Comparison of ENCODE assay signal across 8 cellular contexts in genomic region chr1:244322791-244323521, GRCh38.
DNase-seq lines count a peak whose midpoint lies in the region; ATAC-seq and TF ChIP-seq lines count a peak whose summit lies in the region.

No MANE protein-coding gene starts in this region.

- POLR2A ChIA-PET in IMR-90 (lab: Charles Lee; ENCODE audit: unreplicated experiment): no interaction called here

- H3K36me3 ChIP-seq in IMR-90 (ENCODE audit: control insufficient read depth, insufficient read depth, low read length): no peaks in the 10 kb centered on the region

- no peaks in the 10 kb centered on the region for H3K27me3 Mint-ChIP-seq in CD14-positive monocyte (ENCODE audit: low read depth in 3 of 3)
- no peaks in the 10 kb centered on the region for H3K27me3 Mint-ChIP-seq in activated T-cell treated with anti-CD3 and anti-CD28 coated beads, Interleukin-2, amount 50 U/mL, for 72 hours (ENCODE audit: low read depth)

- no peak for TF ChIP-seq RAD21 in IMR-90 (IDR thresholded peaks at IDR 0.05; ENCODE audit: low read length)

- H2BK20ac ChIP-seq in IMR-90 (ENCODE audit: low read depth, low read length): peak overlapping the region; percentile 92

- peak overlapping the region; percentile 96 to 100 (median 98) for H3K27ac Mint-ChIP-seq in CD14-positive monocyte
- peak overlapping the region; percentile 99 for H3K27ac Mint-ChIP-seq in activated T-cell treated with anti-CD3 and anti-CD28 coated beads, Interleukin-2, amount 50 U/mL, for 72 hours

- peak overlapping the region; percentile 95 for H3K18ac ChIP-seq in IMR-90 (ENCODE audit: low read depth, low read length)

- peak overlapping the region; percentile 93 for H2BK120ac ChIP-seq in IMR-90 (ENCODE audit: low read depth, low read length)

- in situ Hi-C loops in IMR-90 (cut with MboI; ENCODE audit: low sequenced_read_pairs): no loop called here

- H2BK15ac ChIP-seq in IMR-90 (ENCODE audit: low read depth, low read length): peak overlapping the region; percentile 82; the same call in 2 of the 3 replicates

- peaks cover 69% of the 10 kb centered on the region for H3K4me1 Mint-ChIP-seq in CD14-positive monocyte
- peaks cover 42% of the 10 kb centered on the region for H3K4me1 Mint-ChIP-seq in activated T-cell treated with anti-CD3 and anti-CD28 coated beads, Interleukin-2, amount 50 U/mL, for 72 hours (ENCODE audit: low read depth)

- DNase-seq in CD14-positive monocyte (ENCODE audit: low spot score): peak; percentile 81
- peak; percentile 98 for DNase-seq in IMR-90
- peak; percentile 58 to 69 for DNase-seq in activated T-cell treated with anti-CD3 and anti-CD28 coated beads, Interleukin-2, amount 50 U/mL, for 72 hours
- DNase-seq in foreskin keratinocyte: peak; percentile 87 to 95
- DNase-seq in pons (ENCODE audit: low spot score): peak; percentile 25
- DNase-seq in NCI-H2171 treated with DMSO at 0.1 percent for 48 hours (lab: John Stamatoyannopoulos, UW): no peak
- DNase-seq in NCI-H774 (lab: John Stamatoyannopoulos, UW): no peak

- H2AK5ac ChIP-seq in IMR-90 (ENCODE audit: low read depth, low read length): peak overlapping the region; percentile 90

- peak overlapping the region; percentile 22; the same call in 1 of the 2 replicates for H3K9ac ChIP-seq in IMR-90 (ENCODE audit: low read depth, low read length)

- H3K4me1 ChIP-seq in IMR-90 (ENCODE audit: control insufficient read depth, insufficient read depth, low read length) (peaks cover 7% of the 10 kb centered on the region), foreskin keratinocyte (peaks cover 12% of the 10 kb centered on the region)

- no peaks in the 10 kb centered on the region for H4K20me1 ChIP-seq in IMR-90 (ENCODE audit: insufficient read depth, low read length)

- H3K27ac ChIP-seq in IMR-90 (ENCODE audit: insufficient read depth, low read length) (peak overlapping the region; percentile 96), foreskin keratinocyte (peak overlapping the region; percentile 65)

- peak overlapping the region; percentile 36 to 51 for H4K8ac ChIP-seq in IMR-90 (ENCODE audit: low read depth in 2 of 2, low read length in 2 of 2)

- peak overlapping the region; percentile 92 for H3K4ac ChIP-seq in IMR-90 (ENCODE audit: low read depth, low read length)

- dilution Hi-C loops in IMR-90 (cut with HindIII; ENCODE audit: low sequenced_read_pairs, unreplicated experiment): no loop called here

- H3K9me3 ChIP-seq in IMR-90 (ENCODE audit: control insufficient read depth, insufficient read depth, low read length): peaks cover 2% of the 10 kb centered on the region; the same call in 1 of the 2 replicates

- peak overlapping the region; percentile 75; the same call in 1 of the 2 replicates for H3K4me2 ChIP-seq in IMR-90 (ENCODE audit: low read depth, low read length)

- no CpG with 5 or more reads among the region's 6 CpGs for WGBS in IMR-90 (ENCODE audit: extremely low coverage in 2 of 2, insufficient read length in 1 of 2), 2 experiments

- peak overlapping the region; percentile 89 for H2BK5ac ChIP-seq in IMR-90 (ENCODE audit: low read depth, low read length, poor library complexity, severe bottlenecking)

- H3K9me1 ChIP-seq in IMR-90 (ENCODE audit: insufficient read depth, low read length): peaks cover 7% of the 10 kb centered on the region; the same call in 1 of the 2 replicates

- intact Hi-C loops in CD14-positive monocyte (cut with micrococcal nuclease) (no loop called here), IMR-90 (cut with micrococcal nuclease) (loop anchor here (2.0 kb wide), 1 partner anchor 122 kb away; no protein-coding TSS in a partner anchor)

- peak overlapping the region; percentile 20 to 83 for H3K4me3 Mint-ChIP-seq in CD14-positive monocyte
- H3K4me3 Mint-ChIP-seq in activated T-cell treated with anti-CD3 and anti-CD28 coated beads, Interleukin-2, amount 50 U/mL, for 72 hours: peak overlapping the region; percentile 10 to 92

- no peak for TF ChIP-seq POLR2A in IMR-90 (IDR thresholded peaks at IDR 0.05; ENCODE audit: low read depth, low read length)

- no peak overlapping the region for H2AFZ ChIP-seq in IMR-90 (replicated peaks; ENCODE audit: low read length, poor library complexity)

- H2AK9ac ChIP-seq in IMR-90 (replicated peaks; ENCODE audit: low read depth, low read length, poor library complexity): no peak overlapping the region

- peak overlapping the region; percentile 58 for H3K14ac ChIP-seq in IMR-90 (replicated peaks; ENCODE audit: low read depth, low read length)

- no TSS peak for BruUV-seq in IMR-90 (replicated peaks; lab: Mats Ljungman, UMichigan)

- H3K56ac ChIP-seq in IMR-90 (ENCODE audit: extremely low read depth, insufficient read depth, low read length): peak overlapping the region; percentile 70; the same call in 1 of the 2 replicates

- H4K91ac ChIP-seq in IMR-90 (ENCODE audit: insufficient read depth, low read depth, low read length): peak overlapping the region; percentile 73

- peak overlapping the region; percentile 54; the same call in 1 of the 2 replicates for H3K23ac ChIP-seq in IMR-90 (ENCODE audit: low read depth, low read length)

- peaks cover 9 to 22% of the 10 kb centered on the region in 2 donors for H3K36me3 Mint-ChIP-seq in CD14-positive monocyte
- H3K36me3 Mint-ChIP-seq in activated T-cell treated with anti-CD3 and anti-CD28 coated beads, Interleukin-2, amount 50 U/mL, for 72 hours (ENCODE audit: insufficient read depth in 2 of 2): peaks cover 0 to 2% of the 10 kb centered on the region in 2 donors

- TF ChIP-seq CTCF in CD14-positive monocyte (IDR thresholded peaks at IDR 0.05) (no peak), IMR-90 (conservative IDR thresholded peaks at IDR 0.05; ENCODE audit: low read depth, low read length) (no peak), foreskin keratinocyte (conservative IDR thresholded peaks at IDR 0.05) (no peak)

- no peaks in the 10 kb centered on the region for H3K27me3 ChIP-seq in IMR-90 (ENCODE audit: control insufficient read depth, insufficient read depth, low read length)
- H3K27me3 ChIP-seq in foreskin keratinocyte: no peaks in the 10 kb centered on the region

- H3K4me3 ChIP-seq in IMR-90 (ENCODE audit: insufficient read depth, low read depth, low read length): no peak overlapping the region

- CTCF ChIA-PET in IMR-90 (lab: Yijun Ruan, JAX): interaction anchor here (0.8 kb wide), 1 partner anchor 35 kb away, joined by 3 read pairs; no protein-coding TSS in a partner anchor

- H4K5ac ChIP-seq in IMR-90 (ENCODE audit: low read depth, low read length): peak overlapping the region; percentile 97

- H3K79me1 ChIP-seq in IMR-90 (ENCODE audit: low read depth in 1 of 2, low read length in 2 of 2): no peaks in the 10 kb centered on the region

- ATAC-seq in IMR-90 (ENCODE audit: low read depth) (peak; percentile 92), foreskin keratinocyte (peak; percentile 84), GM21515 (IDR thresholded peaks at IDR 0.05; ENCODE audit: unreplicated experiment) (no peak)
- peak; percentile 53 to 56 for ATAC-seq in activated T-cell treated with anti-CD3 and anti-CD28 coated beads, Interleukin-2, amount 50 U/mL, for 72 hours (replicated peaks in 1 of 2)

- H3K9me3 Mint-ChIP-seq in CD14-positive monocyte: peaks cover 0 to 2% (median 0%) of the 10 kb centered on the region in 7 donors
- H3K9me3 Mint-ChIP-seq in activated T-cell treated with anti-CD3 and anti-CD28 coated beads, Interleukin-2, amount 50 U/mL, for 72 hours: no peaks in the 10 kb centered on the region

TF ChIP-seq in IMR-90, 13 proteins besides CTCF, POLR2A, EP300 and RAD21:
- TF ChIP-seq BHLHE40 (IDR thresholded peaks at IDR 0.05; ENCODE audit: low read depth, low read length) (no peak; the same call in 1 of the 2 replicates), CEBPB (IDR thresholded peaks at IDR 0.05; ENCODE audit: low read depth, low read length) (peak; percentile 6; the same call in 1 of the 2 replicates), MAFK (IDR thresholded peaks at IDR 0.05; ENCODE audit: low read depth, low read length) (peak; percentile 21; the same call in 1 of the 2 replicates), FOS (IDR thresholded peaks at IDR 0.05; ENCODE audit: low read depth, low read length) (peak; percentile 93)

Comparison
In these comparisons a context has a peak if more than half of its experiments do, and no peak if none do; other contexts are left out.
1. DNase-seq: peak in CD14-positive monocyte (single experiment), IMR-90 (single experiment), activated T-cell treated with anti-CD3 and anti-CD28 coated beads, Interleukin-2, amount 50 U/mL, for 72 hours (2 of 2), foreskin keratinocyte (2 of 2) and pons (single experiment); none in NCI-H2171 treated with DMSO at 0.1 percent for 48 hours (single experiment) and NCI-H774 (single experiment).